8 cellular contexts compared by ENCODE assay signal in genomic region chrX:47361538-47362511, GRCh38. TPM values are rescaled to one million over a fixed set of nuclear protein-coding genes. Genes with fewer than 3 reads are reported as not detected.
DNase-seq lines count a peak whose midpoint lies in the region; ATAC-seq and TF ChIP-seq lines count a peak whose summit lies in the region.

No MANE protein-coding gene starts in this region.

- H3K27me3 Mint-ChIP-seq in Caco-2 (ENCODE audit: insufficient read depth, unreplicated experiment) (no peaks in the 10 kb centered on the region), nephron progenitor cell (ENCODE audit: low read depth, poor library complexity) (peaks cover 5% of the 10 kb centered on the region)
- H3K27me3 Mint-ChIP-seq in activated naive CD8-positive, alpha-beta T cell treated with anti-CD3 and anti-CD28 coated beads for 36 hours: no peaks in the 10 kb centered on the region

- BruUV-seq in Caco-2 (replicated peaks; lab: Mats Ljungman, UMichigan): no TSS peak

- H3K4me1 Mint-ChIP-seq in Caco-2 (ENCODE audit: low read depth, unreplicated experiment): no peaks in the 10 kb centered on the region
- H3K4me1 Mint-ChIP-seq in activated naive CD8-positive, alpha-beta T cell treated with anti-CD3 and anti-CD28 coated beads for 36 hours: peaks cover 21% of the 10 kb centered on the region
- H3K4me1 Mint-ChIP-seq in nephron progenitor cell: peaks cover 39% of the 10 kb centered on the region

- CTCF ChIA-PET in Caco-2 (lab: Charles Lee): no interaction called here

- H3K9me3 Mint-ChIP-seq in Caco-2 (ENCODE audit: unreplicated experiment) (no peaks in the 10 kb centered on the region), nephron progenitor cell (peaks cover 55% of the 10 kb centered on the region)
- peaks cover 1% of the 10 kb centered on the region for H3K9me3 Mint-ChIP-seq in activated naive CD8-positive, alpha-beta T cell treated with anti-CD3 and anti-CD28 coated beads for 36 hours

- H3K27ac Mint-ChIP-seq in Caco-2 (ENCODE audit: unreplicated experiment) (peak overlapping the region; percentile 42), nephron progenitor cell (peak overlapping the region; percentile 100)
- peak overlapping the region; percentile 16 for H3K27ac Mint-ChIP-seq in activated naive CD8-positive, alpha-beta T cell treated with anti-CD3 and anti-CD28 coated beads for 36 hours

- peak overlapping the region; percentile 54 for H3K4me3 Mint-ChIP-seq in Caco-2 (ENCODE audit: unreplicated experiment)
- no peak overlapping the region for H3K4me3 Mint-ChIP-seq in activated naive CD8-positive, alpha-beta T cell treated with anti-CD3 and anti-CD28 coated beads for 36 hours
- peak overlapping the region; percentile 80 for H3K4me3 Mint-ChIP-seq in nephron progenitor cell

- no peaks in the 10 kb centered on the region for H3K36me3 Mint-ChIP-seq in Caco-2 (ENCODE audit: insufficient read depth, unreplicated experiment)
- peaks cover 1% of the 10 kb centered on the region for H3K36me3 Mint-ChIP-seq in activated naive CD8-positive, alpha-beta T cell treated with anti-CD3 and anti-CD28 coated beads for 36 hours
- no peaks in the 10 kb centered on the region for H3K36me3 Mint-ChIP-seq in nephron progenitor cell (ENCODE audit: low read depth)

- POLR2A ChIA-PET in Caco-2 (lab: Charles Lee): no interaction called here

- DNase-seq in Caco-2 (peak; percentile 66 to 71), NCI-H345 (lab: John Stamatoyannopoulos, UW) (peak; percentile 87), glomerular endothelial cell (ENCODE audit: extremely low read depth, low read depth, low spot score) (peak; percentile 75), nephron progenitor cell (peak; percentile 63), COLO829 (ENCODE audit: low spot score) (no peak)
- peak; percentile 13 for DNase-seq in activated naive CD8-positive, alpha-beta T cell treated with anti-CD3 and anti-CD28 coated beads for 36 hours

- no peaks in the 10 kb centered on the region for H3K4me1 ChIP-seq in Caco-2

- no peak for TF ChIP-seq CTCF in Caco-2 (IDR thresholded peaks at IDR 0.05; ENCODE audit: insufficient read depth in 1 of 2, low read depth in 1 of 2, low read length in 1 of 2, severe bottlenecking in 1 of 2, unreplicated experiment in 1 of 2)
- TF ChIP-seq CTCF in nephron progenitor cell (IDR thresholded peaks at IDR 0.05): no peak

- no peaks in the 10 kb centered on the region for H3K27me3 ChIP-seq in Caco-2 (replicated peaks; ENCODE audit: control insufficient read depth, insufficient read depth, low read length)

- no peaks in the 10 kb centered on the region for H3K36me3 ChIP-seq in Caco-2 (ENCODE audit: control insufficient read depth, insufficient read depth, low read length)

- no peaks in the 10 kb centered on the region for H3K9me3 ChIP-seq in Caco-2

- intact Hi-C loops in Caco-2 (cut with micrococcal nuclease; ENCODE audit: unreplicated experiment): no loop called here

- ATAC-seq in GM19043 (IDR thresholded peaks at IDR 0.05; ENCODE audit: low read depth, unreplicated experiment) (peak; percentile 89), HG03135 (IDR thresholded peaks at IDR 0.05; ENCODE audit: unreplicated experiment) (peak; percentile 85)

- no peak overlapping the region for H3K4me3 ChIP-seq in Caco-2 (ENCODE audit: low read depth, low read length)

RNA-seq across cellular contexts. Expression of gene ZNF157, which starts 8.6 kb away (rescaled TPM):
- total RNA-seq in Caco-2 (2022) (not detected in 2 replicates), glomerular endothelial cell (not detected in 2 replicates)
- 1 to 10 TPM in 1 of 2 experiments, under 1 TPM in 1; 0.78 to 1.2 TPM for total RNA-seq in activated naive CD8-positive, alpha-beta T cell treated with anti-CD3 and anti-CD28 coated beads for 36 hours

Comparison
In these comparisons a context has a peak if more than half of its experiments do, and no peak if none do; other contexts are left out.
1. H3K27ac Mint-ChIP-seq: peak in every context shown above with its lines; median percentile 100 in nephron progenitor cell; 42 in Caco-2; 16 in activated naive CD8-positive, alpha-beta T cell treated with anti-CD3 and anti-CD28 coated beads for 36 hours.